10 cellular contexts compared by ENCODE assay signal in the genomic region with DNA sequence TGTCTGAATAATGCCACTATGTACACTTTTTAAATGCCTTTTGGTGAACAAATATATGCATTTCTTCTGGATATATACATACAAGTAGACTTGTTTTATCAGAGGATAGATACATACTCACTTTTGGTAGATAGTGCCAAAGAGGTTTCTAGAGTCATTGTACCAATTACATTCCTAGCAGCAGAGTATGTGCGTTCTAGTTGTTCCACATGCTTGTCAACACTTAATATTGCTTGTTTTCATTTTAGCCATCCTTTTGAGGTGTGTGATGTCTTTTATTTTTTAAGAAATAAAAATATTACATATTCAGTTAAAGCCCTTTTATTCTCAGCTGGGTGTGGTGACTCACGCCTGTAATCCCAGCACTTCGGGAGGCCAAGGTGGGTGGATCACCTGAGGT. TPM values are rescaled to one million over a fixed set of nuclear protein-coding genes. Genes with fewer than 3 reads are reported as not detected.
DNase-seq lines count a peak whose midpoint lies in the region; FAIRE-seq and TF ChIP-seq lines count a peak whose summit lies in the region.
"Not testable (repeated sequence)": the region's sequence is repeated elsewhere in the genome, so short reads cannot be mapped to it uniquely, and the experiment has no call there.
"Had no signal": no experiment of that assay in that cellular context is flagged by ENCODE, and none has a peak within 500 bp of the region (broad histone marks: within the 10 kb centered on the region; RNA-seq: fewer than 3 reads in every experiment).

No MANE protein-coding gene starts in this region.

- H3K27me3 Mint-ChIP-seq in endodermal cell (ENCODE audit: insufficient read depth), result not testable (repeated sequence)

- H3K4me2 ChIP-seq in smooth muscle cell, result not testable (repeated sequence)

- H4K20me1 ChIP-seq in smooth muscle cell (ENCODE audit: low read depth), result not testable (repeated sequence)

- H3K4me1 ChIP-seq in adipocyte (ENCODE audit: control insufficient read depth, insufficient read depth, low read length); endodermal cell (ENCODE audit: control insufficient read depth, insufficient read depth, low read length); smooth muscle cell (ENCODE audit: low read depth): not testable (repeated sequence)

- TF ChIP-seq CTCF in endodermal cell (conservative IDR thresholded peaks at IDR 0.05); smooth muscle cell (IDR thresholded peaks at IDR 0.05; ENCODE audit: borderline replicate concordance, insufficient read depth, poor library complexity, severe bottlenecking): not testable (repeated sequence)

- H3K27ac ChIP-seq in endodermal cell (ENCODE audit: low read depth, low read length); smooth muscle cell (ENCODE audit: low read depth): not testable (repeated sequence)

- not testable (repeated sequence) for DNase-seq in HTR-8/SVneo (ENCODE audit: insufficient read length, low spot score); adipocyte (ENCODE audit: low read depth); endodermal cell; smooth muscle cell (lab: John Stamatoyannopoulos, UW; ENCODE audit: unreplicated experiment)
- peak; percentile 6 for DNase-seq in epidermal melanocyte (ENCODE audit: insufficient read length, low spot score)

- FAIRE-seq in G401.6 (lab: Jason Lieb, UNC), result peak; percentile 8
- peak; percentile 38 for FAIRE-seq in HTR-8/SVneo (lab: Jason Lieb, UNC)

- 95% methylated on average over 3 of the region's 3 CpGs; no CpG with 5 or more reads in 1 of the 2 experiments for WGBS in endodermal cell (ENCODE audit: insufficient coverage in 1 of 2, insufficient read length in 1 of 2), 2 experiments
- 99% methylated on average over 3 of the region's 3 CpGs for WGBS in smooth muscle cell (ENCODE audit: low lambda C conversion rate)

- not testable (repeated sequence) for H3F3A ChIP-seq in smooth muscle cell (ENCODE audit: low read depth)

- H3K9me3 ChIP-seq in adipocyte (ENCODE audit: control insufficient read depth, low read length) (peaks cover 61% of the 10 kb centered on the region), endodermal cell (ENCODE audit: control insufficient read depth, low read length) (peaks cover 89% of the 10 kb centered on the region), smooth muscle cell (replicated peaks; ENCODE audit: low read depth) (peaks cover 43% of the 10 kb centered on the region)

- H3K9ac ChIP-seq in adipocyte (ENCODE audit: low read length); endodermal cell (ENCODE audit: extremely low read depth, low read length, poor library complexity, severe bottlenecking); smooth muscle cell (ENCODE audit: low read depth): not testable (repeated sequence)

- H2AFZ ChIP-seq in smooth muscle cell (ENCODE audit: low read depth), result not testable (repeated sequence)

- H3K79me2 ChIP-seq in smooth muscle cell (ENCODE audit: low read depth), result not testable (repeated sequence)

- not testable (repeated sequence) for H3K27me3 ChIP-seq in adipocyte (replicated peaks; ENCODE audit: control insufficient read depth, insufficient read depth, low read length); endodermal cell (ENCODE audit: control insufficient read depth, insufficient read depth, low read length, poor library complexity, severe bottlenecking); smooth muscle cell (ENCODE audit: low read depth)

- H3K36me3 ChIP-seq in adipocyte (ENCODE audit: control insufficient read depth, insufficient read depth, low read length, severe bottlenecking) (peaks cover 45% of the 10 kb centered on the region), endodermal cell (ENCODE audit: control insufficient read depth, insufficient read depth, low read length) (peaks cover 74% of the 10 kb centered on the region), smooth muscle cell (ENCODE audit: low read depth) (peaks cover 71% of the 10 kb centered on the region)

- H3K36me3 Mint-ChIP-seq in endodermal cell (ENCODE audit: low read depth), result peaks cover 87% of the 10 kb centered on the region

- H3K9me3 Mint-ChIP-seq in endodermal cell, result peaks cover 82% of the 10 kb centered on the region

- H3K4me1 Mint-ChIP-seq in endodermal cell, result not testable (repeated sequence)

- H3K4me3 ChIP-seq in adipocyte (ENCODE audit: low read length) (peak overlapping the region; percentile 47), endodermal cell (ENCODE audit: low read length) (peak overlapping the region; percentile 69), smooth muscle cell (peak overlapping the region; percentile 16)

- not testable (repeated sequence) for H3K4me3 Mint-ChIP-seq in endodermal cell

- H3K27ac Mint-ChIP-seq in endodermal cell, result not testable (repeated sequence)

RNA-seq across cellular contexts. Expression of gene ZNF286A, which starts 9.3 kb away (rescaled TPM):
- total RNA-seq in endodermal cell, result 10 to 100 TPM; 75.1 to 81.2 TPM
- 61.2 TPM for polyA plus RNA-seq in endodermal cell (2013, experiment 1 of 2)
- polyA plus RNA-seq in endodermal cell (2013, experiment 2 of 2), result 62.7 TPM
- total RNA-seq in smooth muscle cell, result 39.6 and 52.8 TPM in 2 replicates
- polyA plus RNA-seq in smooth muscle cell, result 9.2 and 17.9 TPM in 2 replicates

RNA-seq across cellular contexts. Expression of gene TBC1D26, which starts 23.2 kb away (rescaled TPM):
- total RNA-seq in endodermal cell (1 to 10 TPM; 3.4 to 5.3 TPM), smooth muscle cell (1.2 TPM in 1 of 2 replicates, not detected in the other)
- polyA plus RNA-seq in endodermal cell (2013, experiment 1 of 2), result 7.5 TPM
- 4.6 TPM for polyA plus RNA-seq in endodermal cell (2013, experiment 2 of 2)
- 1.3 and 1.8 TPM in 2 replicates for polyA plus RNA-seq in smooth muscle cell
- total RNA-seq: B cell; Caco-2; CD4-positive, alpha-beta T cell; GM12878 had no signal

RNA-seq across cellular contexts. Expression of gene TRIM16, which starts 24.8 kb away (rescaled TPM):
- total RNA-seq in endodermal cell (10 to 100 TPM; 19.4 to 34.6 TPM), smooth muscle cell (20.7 and 27.3 TPM in 2 replicates)
- 19.0 TPM for polyA plus RNA-seq in endodermal cell (2013, experiment 1 of 2)
- polyA plus RNA-seq in endodermal cell (2013, experiment 2 of 2), result 23.3 TPM
- polyA plus RNA-seq in smooth muscle cell, result 29.7 and 43.0 TPM in 2 replicates

Comparison
In these comparisons a context has a peak if more than half of its experiments do, and no peak if none do; other contexts are left out.
1. H3K4me3 ChIP-seq: peak in every context shown above with its lines; median percentile 69 in endodermal cell; 47 in adipocyte; 16 in smooth muscle cell.